In the genomic region with DNA sequence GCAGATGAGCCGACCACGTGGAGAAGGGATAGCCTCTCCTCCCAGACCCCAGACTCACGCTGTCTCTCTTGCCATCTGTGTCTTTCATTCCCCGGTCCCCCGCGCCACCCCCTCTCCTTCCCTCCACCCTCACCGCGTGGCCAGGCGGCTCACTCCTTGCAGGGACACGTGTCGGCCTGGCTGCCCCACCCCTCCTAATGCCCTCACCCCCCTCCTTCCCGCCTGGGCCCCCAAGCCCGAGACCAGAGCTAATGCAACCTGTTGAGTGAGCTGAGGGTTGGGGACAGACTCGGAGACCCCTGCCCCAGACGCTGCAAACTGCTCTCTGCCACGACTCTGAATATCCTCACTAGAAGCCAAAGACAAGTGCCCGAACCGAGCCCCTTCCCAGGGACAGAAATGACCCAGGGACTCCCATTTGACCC, we compare ENCODE assay signal across 8 cellular contexts. TPM values are rescaled to one million over a fixed set of nuclear protein-coding genes. Genes with fewer than 3 reads are reported as not detected.
DNase-seq lines count a peak whose midpoint lies in the region; FAIRE-seq and TF ChIP-seq lines count a peak whose summit lies in the region.

No MANE protein-coding gene starts in this region.

- no peak overlapping the region for H3K9ac ChIP-seq in kidney (ENCODE audit: low read length in 2 of 2)

- intact Hi-C loops in kidney (cut with DNase I) = no loop called here
- intact Hi-C loops in head of caudate nucleus (cut with DNase I) = no loop called here

- no peaks in the 10 kb centered on the region for H3K9me3 ChIP-seq in kidney (ENCODE audit: control insufficient read depth in 1 of 2, low read length in 2 of 2)

- no peak for FAIRE-seq in kidney (lab: Jason Lieb, UNC)

- H3K4me3 ChIP-seq in GM12865 (ENCODE audit: low read depth, low read length) = peak overlapping the region; percentile 85
- H3K4me3 ChIP-seq in kidney (ENCODE audit: low read length in 2 of 2) = peak overlapping the region in 1 of 2 donors; percentile 17

- H3K36me3 ChIP-seq in kidney (ENCODE audit: control insufficient read depth in 1 of 2, insufficient read depth in 2 of 2, low read length in 2 of 2) = no peaks in the 10 kb centered on the region

- no peaks in the 10 kb centered on the region for H3K4me1 ChIP-seq in kidney (ENCODE audit: control insufficient read depth in 1 of 2, insufficient read depth in 1 of 2, low read depth in 1 of 2, low read length in 2 of 2)

- TF ChIP-seq CTCF in GM12865 (IDR thresholded peaks at IDR 0.05; ENCODE audit: insufficient read depth, low read depth, low read length, missing control alignments) (no peak), kidney (IDR thresholded peaks at IDR 0.05; ENCODE audit: borderline replicate concordance, extremely low read depth, insufficient read depth) (no peak)

- DNase-seq in GM12865 (ENCODE audit: low read depth) (peak; percentile 69), Kasumi-1 (lab: John Stamatoyannopoulos, UW) (peak; percentile 18 to 31), kidney (peak; percentile 69), EL (no peak), SKM-1 treated with dmso at 0.1 percent for 144 hours (lab: John Stamatoyannopoulos, UW; ENCODE audit: unreplicated experiment) (no peak), head of caudate nucleus (no peak)
- DNase-seq in activated T-helper 9 cell treated with anti-CD3 and anti-CD28 coated beads, Interleukin-2, amount 50 U/mL, for 16 hours (ENCODE audit: low read depth) = peak; percentile 31
- DNase-seq in stimulated activated naive CD4-positive, alpha-beta T cell treated with Interleukin-2 at 50 U/mL for 16 hours (lab: John Stamatoyannopoulos, UW) = peak; percentile 47

- no peak overlapping the region for H3K27ac ChIP-seq in kidney (ENCODE audit: low read depth in 2 of 2, low read length in 2 of 2)

RNA-seq across cellular contexts. Expression of gene SLC38A5, which starts 1.8 kb away (rescaled TPM):
- total RNA-seq in kidney = 8.3 TPM
- 2.9 TPM for polyA plus RNA-seq in kidney (ENCODE audit: insufficient read depth, low read depth, low replicate concordance)

RNA-seq across cellular contexts. Expression of gene FTSJ1, which starts 7.7 kb away (rescaled TPM):
- 33.9 TPM for total RNA-seq in kidney
- 30.6 TPM for polyA plus RNA-seq in kidney (ENCODE audit: insufficient read depth, low read depth, low replicate concordance)

RNA-seq across cellular contexts. Expression of gene PORCN, which starts 40.5 kb away (rescaled TPM):
- total RNA-seq in kidney = 8.9 TPM
- polyA plus RNA-seq in kidney (ENCODE audit: insufficient read depth, low read depth, low replicate concordance) = 11.7 TPM

RNA-seq across cellular contexts. Expression of gene EBP, which starts 53.3 kb away (rescaled TPM):
- 33.8 TPM for total RNA-seq in kidney
- 164 TPM for polyA plus RNA-seq in kidney (ENCODE audit: insufficient read depth, low read depth, low replicate concordance)

RNA-seq across cellular contexts. Expression of gene SSX4B, which starts 56.5 kb away (rescaled TPM):
- not detected for total RNA-seq in kidney
- not detected for polyA plus RNA-seq in kidney (ENCODE audit: insufficient read depth, low read depth, low replicate concordance)

Comparison
In these comparisons a context has a peak if more than half of its experiments do, and no peak if none do; other contexts are left out.
1. DNase-seq: peak in GM12865 (single experiment), Kasumi-1 (2 of 2), activated T-helper 9 cell treated with anti-CD3 and anti-CD28 coated beads, Interleukin-2, amount 50 U/mL, for 16 hours (single experiment), kidney (single experiment) and stimulated activated naive CD4-positive, alpha-beta T cell treated with Interleukin-2 at 50 U/mL for 16 hours (single experiment); none in EL (single experiment), SKM-1 treated with dmso at 0.1 percent for 144 hours (single experiment) and head of caudate nucleus (0 of 42).